ENCODE assay signal across 1 cellular context in the genomic region with DNA sequence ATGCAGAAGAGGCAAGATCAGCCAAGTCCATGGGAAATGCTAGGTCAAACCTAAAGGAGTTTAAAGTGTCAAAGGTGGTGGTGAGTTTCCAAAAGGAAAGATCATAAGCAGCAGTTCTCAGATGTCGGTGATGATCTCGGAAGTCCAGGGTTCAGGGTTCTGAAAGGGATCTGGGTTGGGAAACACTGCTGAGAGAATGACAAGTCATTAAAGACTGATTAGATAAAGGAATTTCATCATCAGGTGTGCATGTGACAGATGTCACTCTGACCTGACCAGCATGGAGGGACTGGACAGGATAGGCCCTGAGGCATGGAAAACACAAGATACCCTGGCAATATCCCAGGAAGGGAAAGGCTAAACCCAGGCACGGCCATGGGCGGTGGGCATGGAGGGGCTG.
A peak's percentile ranks its signal among the peaks of the same experiment; 100 is the strongest.
TF ChIP-seq lines count a peak whose summit lies in the region.

No MANE protein-coding gene starts in this region.

TF ChIP-seq in HepG2, 621 proteins besides CTCF, POLR2A, EP300 and RAD21 (continued from another document and continues in another):
- TF ChIP-seq, protein P1, sequence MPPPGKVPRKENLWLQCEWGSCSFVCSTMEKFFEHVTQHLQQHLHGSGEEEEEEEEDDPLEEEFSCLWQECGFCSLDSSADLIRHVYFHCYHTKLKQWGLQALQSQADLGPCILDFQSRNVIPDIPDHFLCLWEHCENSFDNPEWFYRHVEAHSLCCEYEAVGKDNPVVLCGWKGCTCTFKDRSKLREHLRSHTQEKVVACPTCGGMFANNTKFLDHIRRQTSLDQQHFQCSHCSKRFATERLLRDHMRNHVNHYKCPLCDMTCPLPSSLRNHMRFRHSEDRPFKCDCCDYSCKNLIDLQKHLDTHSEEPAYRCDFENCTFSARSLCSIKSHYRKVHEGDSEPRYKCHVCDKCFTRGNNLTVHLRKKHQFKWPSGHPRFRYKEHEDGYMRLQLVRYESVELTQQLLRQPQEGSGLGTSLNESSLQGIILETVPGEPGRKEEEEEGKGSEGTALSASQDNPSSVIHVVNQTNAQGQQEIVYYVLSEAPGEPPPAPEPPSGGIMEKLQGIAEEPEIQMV (CRISPR knock-in tag; IDR thresholded peaks at IDR 0.05; ENCODE audit: low read depth): no peak
- no peak for TF ChIP-seq ZZZ3 (CRISPR knock-in tag; IDR thresholded peaks at IDR 0.05; ENCODE audit: borderline replicate concordance)
- no peak for TF ChIP-seq ZNF292 (CRISPR knock-in tag; IDR thresholded peaks at IDR 0.05; ENCODE audit: borderline replicate concordance, low read depth)
- TF ChIP-seq ZNF570 (CRISPR knock-in tag; IDR thresholded peaks at IDR 0.05; ENCODE audit: borderline replicate concordance): no peak
- no peak for TF ChIP-seq TCF7 (IDR thresholded peaks at IDR 0.05; ENCODE audit: low read depth)
- TF ChIP-seq BORCS8-MEF2B (CRISPR knock-in tag; IDR thresholded peaks at IDR 0.05): no peak
- no peak for TF ChIP-seq CHCHD3 (CRISPR knock-in tag; IDR thresholded peaks at IDR 0.05)
- TF ChIP-seq ZNF644 (CRISPR knock-in tag; IDR thresholded peaks at IDR 0.05; ENCODE audit: low read depth): no peak
- no peak for TF ChIP-seq PPARG (CRISPR knock-in tag; conservative IDR thresholded peaks at IDR 0.05)
- TF ChIP-seq, protein P2, sequence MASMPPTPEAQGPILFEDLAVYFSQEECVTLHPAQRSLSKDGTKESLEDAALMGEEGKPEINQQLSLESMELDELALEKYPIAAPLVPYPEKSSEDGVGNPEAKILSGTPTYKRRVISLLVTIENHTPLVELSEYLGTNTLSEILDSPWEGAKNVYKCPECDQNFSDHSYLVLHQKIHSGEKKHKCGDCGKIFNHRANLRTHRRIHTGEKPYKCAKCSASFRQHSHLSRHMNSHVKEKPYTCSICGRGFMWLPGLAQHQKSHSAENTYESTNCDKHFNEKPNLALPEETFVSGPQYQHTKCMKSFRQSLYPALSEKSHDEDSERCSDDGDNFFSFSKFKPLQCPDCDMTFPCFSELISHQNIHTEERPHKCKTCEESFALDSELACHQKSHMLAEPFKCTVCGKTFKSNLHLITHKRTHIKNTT (CRISPR knock-in tag; IDR thresholded peaks at IDR 0.05): no peak
- TF ChIP-seq SALL1 (CRISPR knock-in tag; IDR thresholded peaks at IDR 0.05): 0 out of 2 replicates have a peak, but pooled peaks have one; percentile 12
- TF ChIP-seq, protein P3, sequence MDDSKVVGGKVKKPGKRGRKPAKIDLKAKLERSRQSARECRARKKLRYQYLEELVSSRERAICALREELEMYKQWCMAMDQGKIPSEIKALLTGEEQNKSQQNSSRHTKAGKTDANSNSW (CRISPR knock-in tag; IDR thresholded peaks at IDR 0.05; ENCODE audit: borderline replicate concordance): no peak
- no peak for TF ChIP-seq SIX4 (CRISPR knock-in tag; IDR thresholded peaks at IDR 0.05)
- TF ChIP-seq ZNF180 (CRISPR knock-in tag; IDR thresholded peaks at IDR 0.05; ENCODE audit: borderline replicate concordance, low read depth): no peak
- TF ChIP-seq, protein P4, sequence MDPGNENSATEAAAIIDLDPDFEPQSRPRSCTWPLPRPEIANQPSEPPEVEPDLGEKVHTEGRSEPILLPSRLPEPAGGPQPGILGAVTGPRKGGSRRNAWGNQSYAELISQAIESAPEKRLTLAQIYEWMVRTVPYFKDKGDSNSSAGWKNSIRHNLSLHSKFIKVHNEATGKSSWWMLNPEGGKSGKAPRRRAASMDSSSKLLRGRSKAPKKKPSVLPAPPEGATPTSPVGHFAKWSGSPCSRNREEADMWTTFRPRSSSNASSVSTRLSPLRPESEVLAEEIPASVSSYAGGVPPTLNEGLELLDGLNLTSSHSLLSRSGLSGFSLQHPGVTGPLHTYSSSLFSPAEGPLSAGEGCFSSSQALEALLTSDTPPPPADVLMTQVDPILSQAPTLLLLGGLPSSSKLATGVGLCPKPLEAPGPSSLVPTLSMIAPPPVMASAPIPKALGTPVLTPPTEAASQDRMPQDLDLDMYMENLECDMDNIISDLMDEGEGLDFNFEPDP (CRISPR knock-in tag; conservative IDR thresholded peaks at IDR 0.05): no peak
- TF ChIP-seq MXI1 (IDR thresholded peaks at IDR 0.05; ENCODE audit: borderline replicate concordance, low read depth, low read length): no peak
- TF ChIP-seq NFE2 (CRISPR knock-in tag; IDR thresholded peaks at IDR 0.05): no peak
- TF ChIP-seq GATA4 (IDR thresholded peaks at IDR 0.05; ENCODE audit: borderline replicate concordance, low read depth): 0 out of 2 replicates have a peak, but pooled peaks have one; percentile 44
- TF ChIP-seq ZNF589 (CRISPR knock-in tag; conservative IDR thresholded peaks at IDR 0.05): no peak
- TF ChIP-seq ZNF34 (CRISPR knock-in tag; IDR thresholded peaks at IDR 0.05; ENCODE audit: borderline replicate concordance): no peak
- TF ChIP-seq, protein P5, sequence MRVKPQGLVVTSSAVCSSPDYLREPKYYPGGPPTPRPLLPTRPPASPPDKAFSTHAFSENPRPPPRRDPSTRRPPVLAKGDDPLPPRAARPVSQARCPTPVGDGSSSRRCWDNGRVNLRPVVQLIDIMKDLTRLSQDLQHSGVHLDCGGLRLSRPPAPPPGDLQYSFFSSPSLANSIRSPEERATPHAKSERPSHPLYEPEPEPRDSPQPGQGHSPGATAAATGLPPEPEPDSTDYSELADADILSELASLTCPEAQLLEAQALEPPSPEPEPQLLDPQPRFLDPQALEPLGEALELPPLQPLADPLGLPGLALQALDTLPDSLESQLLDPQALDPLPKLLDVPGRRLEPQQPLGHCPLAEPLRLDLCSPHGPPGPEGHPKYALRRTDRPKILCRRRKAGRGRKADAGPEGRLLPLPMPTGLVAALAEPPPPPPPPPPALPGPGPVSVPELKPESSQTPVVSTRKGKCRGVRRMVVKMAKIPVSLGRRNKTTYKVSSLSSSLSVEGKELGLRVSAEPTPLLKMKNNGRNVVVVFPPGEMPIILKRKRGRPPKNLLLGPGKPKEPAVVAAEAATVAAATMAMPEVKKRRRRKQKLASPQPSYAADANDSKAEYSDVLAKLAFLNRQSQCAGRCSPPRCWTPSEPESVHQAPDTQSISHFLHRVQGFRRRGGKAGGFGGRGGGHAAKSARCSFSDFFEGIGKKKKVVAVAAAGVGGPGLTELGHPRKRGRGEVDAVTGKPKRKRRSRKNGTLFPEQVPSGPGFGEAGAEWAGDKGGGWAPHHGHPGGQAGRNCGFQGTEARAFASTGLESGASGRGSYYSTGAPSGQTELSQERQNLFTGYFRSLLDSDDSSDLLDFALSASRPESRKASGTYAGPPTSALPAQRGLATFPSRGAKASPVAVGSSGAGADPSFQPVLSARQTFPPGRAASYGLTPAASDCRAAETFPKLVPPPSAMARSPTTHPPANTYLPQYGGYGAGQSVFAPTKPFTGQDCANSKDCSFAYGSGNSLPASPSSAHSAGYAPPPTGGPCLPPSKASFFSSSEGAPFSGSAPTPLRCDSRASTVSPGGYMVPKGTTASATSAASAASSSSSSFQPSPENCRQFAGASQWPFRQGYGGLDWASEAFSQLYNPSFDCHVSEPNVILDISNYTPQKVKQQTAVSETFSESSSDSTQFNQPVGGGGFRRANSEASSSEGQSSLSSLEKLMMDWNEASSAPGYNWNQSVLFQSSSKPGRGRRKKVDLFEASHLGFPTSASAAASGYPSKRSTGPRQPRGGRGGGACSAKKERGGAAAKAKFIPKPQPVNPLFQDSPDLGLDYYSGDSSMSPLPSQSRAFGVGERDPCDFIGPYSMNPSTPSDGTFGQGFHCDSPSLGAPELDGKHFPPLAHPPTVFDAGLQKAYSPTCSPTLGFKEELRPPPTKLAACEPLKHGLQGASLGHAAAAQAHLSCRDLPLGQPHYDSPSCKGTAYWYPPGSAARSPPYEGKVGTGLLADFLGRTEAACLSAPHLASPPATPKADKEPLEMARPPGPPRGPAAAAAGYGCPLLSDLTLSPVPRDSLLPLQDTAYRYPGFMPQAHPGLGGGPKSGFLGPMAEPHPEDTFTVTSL (CRISPR knock-in tag; IDR thresholded peaks at IDR 0.05; ENCODE audit: borderline replicate concordance): no peak
- TF ChIP-seq ARID2 (CRISPR knock-in tag; IDR thresholded peaks at IDR 0.05; ENCODE audit: borderline replicate concordance): no peak
- TF ChIP-seq ZNF143 (CRISPR knock-in tag; IDR thresholded peaks at IDR 0.05): no peak
- TF ChIP-seq EEA1 (CRISPR knock-in tag; IDR thresholded peaks at IDR 0.05; ENCODE audit: borderline replicate concordance): no peak
- peak; percentile 28; the same call in 1 of the 2 replicates for TF ChIP-seq NCOA2 (CRISPR knock-in tag; IDR thresholded peaks at IDR 0.05)
- TF ChIP-seq ZFP82 (CRISPR knock-in tag; IDR thresholded peaks at IDR 0.05; ENCODE audit: borderline replicate concordance): no peak
- TF ChIP-seq, protein P6, sequence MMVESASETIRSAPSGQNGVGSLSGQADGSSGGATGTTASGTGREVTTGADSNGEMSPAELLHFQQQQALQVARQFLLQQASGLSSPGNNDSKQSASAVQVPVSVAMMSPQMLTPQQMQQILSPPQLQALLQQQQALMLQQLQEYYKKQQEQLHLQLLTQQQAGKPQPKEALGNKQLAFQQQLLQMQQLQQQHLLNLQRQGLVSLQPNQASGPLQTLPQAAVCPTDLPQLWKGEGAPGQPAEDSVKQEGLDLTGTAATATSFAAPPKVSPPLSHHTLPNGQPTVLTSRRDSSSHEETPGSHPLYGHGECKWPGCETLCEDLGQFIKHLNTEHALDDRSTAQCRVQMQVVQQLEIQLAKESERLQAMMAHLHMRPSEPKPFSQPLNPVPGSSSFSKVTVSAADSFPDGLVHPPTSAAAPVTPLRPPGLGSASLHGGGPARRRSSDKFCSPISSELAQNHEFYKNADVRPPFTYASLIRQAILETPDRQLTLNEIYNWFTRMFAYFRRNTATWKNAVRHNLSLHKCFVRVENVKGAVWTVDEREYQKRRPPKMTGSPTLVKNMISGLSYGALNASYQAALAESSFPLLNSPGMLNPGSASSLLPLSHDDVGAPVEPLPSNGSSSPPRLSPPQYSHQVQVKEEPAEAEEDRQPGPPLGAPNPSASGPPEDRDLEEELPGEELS (CRISPR knock-in tag; IDR thresholded peaks at IDR 0.05): no peak
- TF ChIP-seq RARA (CRISPR knock-in tag; IDR thresholded peaks at IDR 0.05): peak; percentile 30; the same call in 1 of the 2 replicates
- TF ChIP-seq ZNF746 (CRISPR knock-in tag; IDR thresholded peaks at IDR 0.05): no peak
- no peak for TF ChIP-seq ZNF296 (CRISPR knock-in tag; conservative IDR thresholded peaks at IDR 0.05)
- TF ChIP-seq IKZF4 (CRISPR knock-in tag; IDR thresholded peaks at IDR 0.05; ENCODE audit: borderline replicate concordance, low read depth, not compliant biosample characterization): no peak
- TF ChIP-seq, protein P7, sequence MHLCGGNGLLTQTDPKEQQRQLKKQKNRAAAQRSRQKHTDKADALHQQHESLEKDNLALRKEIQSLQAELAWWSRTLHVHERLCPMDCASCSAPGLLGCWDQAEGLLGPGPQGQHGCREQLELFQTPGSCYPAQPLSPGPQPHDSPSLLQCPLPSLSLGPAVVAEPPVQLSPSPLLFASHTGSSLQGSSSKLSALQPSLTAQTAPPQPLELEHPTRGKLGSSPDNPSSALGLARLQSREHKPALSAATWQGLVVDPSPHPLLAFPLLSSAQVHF (CRISPR knock-in tag; IDR thresholded peaks at IDR 0.05): no peak
- TF ChIP-seq NFKB2 (CRISPR knock-in tag; IDR thresholded peaks at IDR 0.05; ENCODE audit: borderline replicate concordance): no peak
- peak; percentile 37; the same call in 1 of the 2 replicates for TF ChIP-seq NR2F6 (IDR thresholded peaks at IDR 0.05)
- no peak for TF ChIP-seq NR2F6 (CRISPR knock-in tag; IDR thresholded peaks at IDR 0.05)
- TF ChIP-seq ZNF577 (CRISPR knock-in tag; IDR thresholded peaks at IDR 0.05; ENCODE audit: borderline replicate concordance, low read depth): no peak
- TF ChIP-seq, protein P8, sequence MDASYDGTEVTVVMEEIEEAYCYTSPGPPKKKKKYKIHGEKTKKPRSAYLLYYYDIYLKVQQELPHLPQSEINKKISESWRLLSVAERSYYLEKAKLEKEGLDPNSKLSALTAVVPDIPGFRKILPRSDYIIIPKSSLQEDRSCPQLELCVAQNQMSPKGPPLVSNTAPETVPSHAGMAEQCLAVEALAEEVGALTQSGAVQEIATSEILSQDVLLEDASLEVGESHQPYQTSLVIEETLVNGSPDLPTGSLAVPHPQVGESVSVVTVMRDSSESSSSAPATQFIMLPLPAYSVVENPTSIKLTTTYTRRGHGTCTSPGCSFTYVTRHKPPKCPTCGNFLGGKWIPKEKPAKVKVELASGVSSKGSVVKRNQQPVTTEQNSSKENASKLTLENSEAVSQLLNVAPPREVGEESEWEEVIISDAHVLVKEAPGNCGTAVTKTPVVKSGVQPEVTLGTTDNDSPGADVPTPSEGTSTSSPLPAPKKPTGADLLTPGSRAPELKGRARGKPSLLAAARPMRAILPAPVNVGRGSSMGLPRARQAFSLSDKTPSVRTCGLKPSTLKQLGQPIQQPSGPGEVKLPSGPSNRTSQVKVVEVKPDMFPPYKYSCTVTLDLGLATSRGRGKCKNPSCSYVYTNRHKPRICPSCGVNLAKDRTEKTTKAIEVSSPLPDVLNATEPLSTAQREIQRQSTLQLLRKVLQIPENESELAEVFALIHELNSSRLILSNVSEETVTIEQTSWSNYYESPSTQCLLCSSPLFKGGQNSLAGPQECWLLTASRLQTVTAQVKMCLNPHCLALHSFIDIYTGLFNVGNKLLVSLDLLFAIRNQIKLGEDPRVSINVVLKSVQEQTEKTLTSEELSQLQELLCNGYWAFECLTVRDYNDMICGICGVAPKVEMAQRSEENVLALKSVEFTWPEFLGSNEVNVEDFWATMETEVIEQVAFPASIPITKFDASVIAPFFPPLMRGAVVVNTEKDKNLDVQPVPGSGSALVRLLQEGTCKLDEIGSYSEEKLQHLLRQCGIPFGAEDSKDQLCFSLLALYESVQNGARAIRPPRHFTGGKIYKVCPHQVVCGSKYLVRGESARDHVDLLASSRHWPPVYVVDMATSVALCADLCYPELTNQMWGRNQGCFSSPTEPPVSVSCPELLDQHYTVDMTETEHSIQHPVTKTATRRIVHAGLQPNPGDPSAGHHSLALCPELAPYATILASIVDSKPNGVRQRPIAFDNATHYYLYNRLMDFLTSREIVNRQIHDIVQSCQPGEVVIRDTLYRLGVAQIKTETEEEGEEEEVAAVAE (CRISPR knock-in tag; IDR thresholded peaks at IDR 0.05; ENCODE audit: borderline replicate concordance): no peak
- TF ChIP-seq ZNF598 (CRISPR knock-in tag; IDR thresholded peaks at IDR 0.05; ENCODE audit: borderline replicate concordance): no peak
- no peak for TF ChIP-seq CAMTA2 (CRISPR knock-in tag; IDR thresholded peaks at IDR 0.05; ENCODE audit: borderline replicate concordance)
- TF ChIP-seq, protein P9, sequence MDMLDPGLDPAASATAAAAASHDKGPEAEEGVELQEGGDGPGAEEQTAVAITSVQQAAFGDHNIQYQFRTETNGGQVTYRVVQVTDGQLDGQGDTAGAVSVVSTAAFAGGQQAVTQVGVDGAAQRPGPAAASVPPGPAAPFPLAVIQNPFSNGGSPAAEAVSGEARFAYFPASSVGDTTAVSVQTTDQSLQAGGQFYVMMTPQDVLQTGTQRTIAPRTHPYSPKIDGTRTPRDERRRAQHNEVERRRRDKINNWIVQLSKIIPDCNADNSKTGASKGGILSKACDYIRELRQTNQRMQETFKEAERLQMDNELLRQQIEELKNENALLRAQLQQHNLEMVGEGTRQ (IDR thresholded peaks at IDR 0.05; ENCODE audit: low read depth, low read length): no peak
- TF ChIP-seq, protein P9 (CRISPR knock-in tag; IDR thresholded peaks at IDR 0.05; ENCODE audit: borderline replicate concordance): peak; percentile 25; the same call in 1 of the 2 replicates
- no peak for TF ChIP-seq ZNF652 (CRISPR knock-in tag; IDR thresholded peaks at IDR 0.05; ENCODE audit: borderline replicate concordance, low read depth)
- TF ChIP-seq HOXA9 (CRISPR knock-in tag; IDR thresholded peaks at IDR 0.05; ENCODE audit: borderline replicate concordance): no peak
- no peak for TF ChIP-seq MTF2 (CRISPR knock-in tag; IDR thresholded peaks at IDR 0.05; ENCODE audit: borderline replicate concordance)
